Comparison of ENCODE assay signal across 9 cellular contexts in genomic region chr10:113735913-113736312, GRCh38. TPM values are rescaled to one million over a fixed set of nuclear protein-coding genes. Genes with fewer than 3 reads are reported as not detected.
DNase-seq lines count a peak whose midpoint lies in the region; ATAC-seq and TF ChIP-seq lines count a peak whose summit lies in the region.
"Had no signal": no experiment of that assay in that cellular context is flagged by ENCODE, and none has a peak within 500 bp of the region (broad histone marks: within the 10 kb centered on the region; RNA-seq: fewer than 3 reads in every experiment).

No MANE protein-coding gene starts in this region.

- H3K36me3 Mint-ChIP-seq in immature natural killer cell = peaks cover 0 to 24% (median 13%) of the 10 kb centered on the region in 3 donors

- H3K9me3 Mint-ChIP-seq in immature natural killer cell = peaks cover 0 to 3% (median 0%) of the 10 kb centered on the region in 6 donors

- H3K9me3 ChIP-seq in body of pancreas = no peaks in the 10 kb centered on the region
- H3K9me3 ChIP-seq: tibial artery had no signal

- peak; percentile 61 for DNase-seq in ACHN
- DNase-seq in Jurkat, Clone E6-1 (ENCODE audit: low read depth, low spot score) = peak; percentile 7
- DNase-seq in body of pancreas = peak in 3 of 4 donors; percentile 17 to 56 (median 41)
- no peak for DNase-seq in immature natural killer cell
- DNase-seq in cortex of kidney (lab: John Stamatoyannopoulos, UW) = no peak
- no peak for DNase-seq in HPDE6-E6E7 (ENCODE audit: extremely low spot score)
- DNase-seq in UCSD-AML1 (lab: John Stamatoyannopoulos, UW; ENCODE audit: unreplicated experiment) = no peak
- DNase-seq: tibial artery had no signal

- peak in 2 of 7 experiments; percentile 8 to 28 for TF ChIP-seq CTCF in body of pancreas (IDR thresholded peaks at IDR 0.05)

- no peaks in the 10 kb centered on the region for H3K27me3 ChIP-seq in body of pancreas
- H3K27me3 ChIP-seq: tibial artery had no signal

- 3 to 8% methylated on average over 2 of the region's 2 CpGs for WGBS in body of pancreas, 2 donors

- H3K4me3 ChIP-seq in Jurkat, Clone E6-1 (ENCODE audit: low read length) = no peak overlapping the region
- no peak overlapping the region for H3K4me3 ChIP-seq in body of pancreas
- H3K4me3 ChIP-seq: tibial artery had no signal

- in situ Hi-C loops in ACHN (cut with HindIII; ENCODE audit: low pct_ligation_motif_present, low pct_unique_long_range_greater_than_20kb, low sequenced_read_pairs) = no loop called here

- no peak for TF ChIP-seq POLR2A in body of pancreas (IDR thresholded peaks at IDR 0.05)

- H3K4me1 ChIP-seq in body of pancreas = peaks cover 31% of the 10 kb centered on the region

- H3K4me1 Mint-ChIP-seq in immature natural killer cell = no peaks in the 10 kb centered on the region

- no peak overlapping the region for H3K27ac Mint-ChIP-seq in immature natural killer cell

- ATAC-seq in GM21390 (IDR thresholded peaks at IDR 0.05; ENCODE audit: unreplicated experiment) (peak; percentile 61), body of pancreas (peak; percentile 33)

- H3K36me3 ChIP-seq in body of pancreas (replicated peaks in 1 of 2; ENCODE audit: insufficient read depth in 1 of 2, low read depth in 2 of 2) = no peaks in the 10 kb centered on the region

- peaks cover 0 to 3% (median under 1%) of the 10 kb centered on the region in 3 donors for H3K27me3 Mint-ChIP-seq in immature natural killer cell (ENCODE audit: low read depth in 3 of 3)

- intact Hi-C loops in body of pancreas (cut with DNase I) = no loop called here

- H3K4me3 Mint-ChIP-seq in immature natural killer cell = no peak overlapping the region

- H3K27ac ChIP-seq in body of pancreas = peak overlapping the region in 2 of 4 donors; percentile 10 to 20
- H3K27ac ChIP-seq: tibial artery had no signal

RNA-seq across cellular contexts. Expression of gene PLEKHS1, which starts 15.6 kb away (rescaled TPM):
- not detected for polyA plus RNA-seq in Jurkat, Clone E6-1 (2012; ENCODE audit: insufficient read depth, insufficient read length)
- 1 to 10 TPM; 6.2 to 7.6 TPM for total RNA-seq in body of pancreas
- not detected for polyA plus RNA-seq in immature natural killer cell

RNA-seq across cellular contexts. Expression of gene CASP7, which starts 56.2 kb away (rescaled TPM):
- polyA plus RNA-seq in Jurkat, Clone E6-1 (2012; ENCODE audit: insufficient read depth, insufficient read length) = 30.5 TPM
- total RNA-seq in body of pancreas = 10 to 100 TPM; 11.2 to 23.1 TPM
- polyA plus RNA-seq in immature natural killer cell = 10 to 100 TPM; 14.9 to 32.4 (median 27.1) TPM

Comparison
In these comparisons a context has a peak if more than half of its experiments do, and no peak if none do; other contexts are left out.
1. DNase-seq: peak in ACHN (single experiment), Jurkat, Clone E6-1 (single experiment) and body of pancreas (3 of 4); none in immature natural killer cell (0 of 3), cortex of kidney (single experiment), HPDE6-E6E7 (single experiment) and UCSD-AML1 (single experiment).